ENCODE assay signal across 17 cellular contexts in genomic region chr10:73828166-73828565, GRCh38.
"Had no signal": no experiment of that assay in that cellular context is flagged by ENCODE, and none has a peak within 500 bp of the region (broad histone marks: within the 10 kb centered on the region; RNA-seq: fewer than 3 reads in every experiment).

No MANE protein-coding gene starts in this region.

- H3K4me1 ChIP-seq: esophagus muscularis mucosa, upper lobe of right lung had no signal

- ATAC-seq: activated CD8-positive, alpha-beta memory T cell treated with anti-CD3 and anti-CD28 coated beads, Interleukin-2, amount 10 ng/mL, durations not matched to agents 7 days and 5 days; mucosa of descending colon; naive thymus-derived CD8-positive, alpha-beta T cell; stimulated activated naive B cell treated with anti-CD40 and anti-IgM and Interleukin-4, amounts not matched to agents 10 μg/mL and 1 μg/mL and 100 μg/mL, for 72 hours; upper lobe of right lung had no signal

- H3K27me3 ChIP-seq: esophagus muscularis mucosa, upper lobe of right lung had no signal

- H3K9me3 ChIP-seq: esophagus muscularis mucosa, mucosa of descending colon, thoracic aorta, upper lobe of right lung had no signal

- H3K4me3 ChIP-seq: esophagus muscularis mucosa, mucosa of descending colon, thoracic aorta, upper lobe of right lung had no signal

- DNase-seq: activated B cell treated with CpG ODN at 0.5 μM for 24 hours; activated CD4-positive, alpha-beta memory T cell treated with anti-CD3 and anti-CD28 coated beads, Interleukin-2, amount 10 ng/mL, durations not matched to agents 7 days and 5 days; activated CD4-positive, alpha-beta T cell treated with anti-CD3 and anti-CD28 coated beads for 4 hours; activated CD8-positive, alpha-beta memory T cell treated with anti-CD3 and anti-CD28 coated beads, Interleukin-2, amount 10 ng/mL, durations not matched to agents 7 days and 5 days; activated naive CD4-positive, alpha-beta T cell treated with anti-CD3 and anti-CD28 coated beads, Interleukin-2, amount 10 ng/mL, durations not matched to agents 7 days and 5 days; activated T-cell treated with anti-CD3 and anti-CD28 coated beads, Interleukin-2, amount 50 U/mL, for 1 hour; cerebellar nuclear complex; cortex of kidney; mesenchymal stem cell; mucosa of descending colon; naive thymus-derived CD8-positive, alpha-beta T cell; posterior cingulate gyrus; retina; stimulated activated naive B cell treated with anti-CD40 and anti-IgM and Interleukin-4, amounts not matched to agents 10 μg/mL and 1 μg/mL and 100 μg/mL, for 72 hours; upper lobe of right lung had no signal

- H3K27ac ChIP-seq: esophagus muscularis mucosa, thoracic aorta, upper lobe of right lung had no signal
